In genomic region chr4:87012265-87012953, GRCh38 we compare ENCODE assay signal across 8 cellular contexts.
DNase-seq lines count a peak whose midpoint lies in the region; ATAC-seq and TF ChIP-seq lines count a peak whose summit lies in the region.

No MANE protein-coding gene starts in this region.

- no peaks in the 10 kb centered on the region for H3K9me3 ChIP-seq in iPS-20b (ENCODE audit: insufficient read depth, low read depth, low read length)

- H3K27me3 Mint-ChIP-seq in CD14-positive monocyte (ENCODE audit: low read depth in 3 of 3), result no peaks in the 10 kb centered on the region

- DNase-seq in NK-92 (lab: John Stamatoyannopoulos, UW; ENCODE audit: unreplicated experiment) (no peak), NCI-H774 (lab: John Stamatoyannopoulos, UW) (no peak), CD14-positive monocyte (ENCODE audit: low spot score) (no peak), SK-N-DZ (ENCODE audit: low spot score) (no peak)

- peaks cover 83% of the 10 kb centered on the region for H3K4me1 Mint-ChIP-seq in CD14-positive monocyte

- H3K4me3 Mint-ChIP-seq in CD14-positive monocyte, result no peak overlapping the region

- peak; percentile 77 for ATAC-seq in GM19452 (IDR thresholded peaks at IDR 0.05; ENCODE audit: unreplicated experiment)
- peak; percentile 30 for ATAC-seq in HG03565 (IDR thresholded peaks at IDR 0.05; ENCODE audit: unreplicated experiment)

- H3K27ac Mint-ChIP-seq in CD14-positive monocyte, result peak overlapping the region in 3 of 7 donors; percentile 26 to 76 (median 71)

- H3K36me3 ChIP-seq in iPS-20b (ENCODE audit: insufficient read depth, low read depth, low read length), result no peaks in the 10 kb centered on the region

- H3K9ac ChIP-seq in iPS-20b (ENCODE audit: low read depth, low read length), result peak overlapping the region; percentile 47

- intact Hi-C loops in CD14-positive monocyte (cut with micrococcal nuclease), result no loop called here

- H3K4me3 ChIP-seq in iPS-20b (ENCODE audit: low read length), result no peak overlapping the region

- peaks cover 56% of the 10 kb centered on the region for H3K4me1 ChIP-seq in iPS-20b (ENCODE audit: insufficient read depth, low read length)

- no peak for TF ChIP-seq CTCF in 22Rv1 (IDR thresholded peaks at IDR 0.05)
- no peak for TF ChIP-seq CTCF in CD14-positive monocyte (IDR thresholded peaks at IDR 0.05)

- peaks cover 9% of the 10 kb centered on the region; the same call in 1 of the 2 replicates for H3K27me3 ChIP-seq in iPS-20b (ENCODE audit: insufficient read depth, low read length)

- H3K27ac ChIP-seq in 22Rv1 (peak overlapping the region; percentile 78), iPS-20b (ENCODE audit: low read length) (no peak overlapping the region)

- H3K36me3 Mint-ChIP-seq in CD14-positive monocyte, result no peaks in the 10 kb centered on the region

- no peaks in the 10 kb centered on the region for H3K9me3 Mint-ChIP-seq in CD14-positive monocyte
